ENCODE assay signal across 2 cellular contexts in genomic region chr1:89962742-89963075, GRCh38.
TF ChIP-seq lines count a peak whose summit lies in the region.

No MANE protein-coding gene starts in this region.

TF ChIP-seq in SK-N-SH treated with all-trans-retinoic acid at 6 μM for 48 hours, 23 proteins besides CTCF, POLR2A, EP300 and RAD21 (continued from another document):
- no peak for TF ChIP-seq ARNTL (CRISPR knock-in tag; IDR thresholded peaks at IDR 0.05; ENCODE audit: borderline replicate concordance, low read depth)
- no peak for TF ChIP-seq ESRRG (CRISPR knock-in tag; IDR thresholded peaks at IDR 0.05)
- no peak for TF ChIP-seq CREB5 (CRISPR knock-in tag; IDR thresholded peaks at IDR 0.05; ENCODE audit: low read depth)
- no peak for TF ChIP-seq POU6F1 (CRISPR knock-in tag; IDR thresholded peaks at IDR 0.05; ENCODE audit: borderline replicate concordance, low read depth)
- no peak for TF ChIP-seq ZC3H10 (CRISPR knock-in tag; IDR thresholded peaks at IDR 0.05)
- TF ChIP-seq PATZ1 (CRISPR knock-in tag; IDR thresholded peaks at IDR 0.05; ENCODE audit: borderline replicate concordance): no peak

TF ChIP-seq in SK-N-SH, 30 proteins besides CTCF, POLR2A, EP300 and RAD21 (continued from another document):
- TF ChIP-seq REST (IDR thresholded peaks at IDR 0.05; ENCODE audit: low read depth, low read length): no peak
- no peak for TF ChIP-seq MXI1 (IDR thresholded peaks at IDR 0.05; ENCODE audit: low read depth, low read length)
